ENCODE assay signal across 31 cellular contexts in the genomic region with DNA sequence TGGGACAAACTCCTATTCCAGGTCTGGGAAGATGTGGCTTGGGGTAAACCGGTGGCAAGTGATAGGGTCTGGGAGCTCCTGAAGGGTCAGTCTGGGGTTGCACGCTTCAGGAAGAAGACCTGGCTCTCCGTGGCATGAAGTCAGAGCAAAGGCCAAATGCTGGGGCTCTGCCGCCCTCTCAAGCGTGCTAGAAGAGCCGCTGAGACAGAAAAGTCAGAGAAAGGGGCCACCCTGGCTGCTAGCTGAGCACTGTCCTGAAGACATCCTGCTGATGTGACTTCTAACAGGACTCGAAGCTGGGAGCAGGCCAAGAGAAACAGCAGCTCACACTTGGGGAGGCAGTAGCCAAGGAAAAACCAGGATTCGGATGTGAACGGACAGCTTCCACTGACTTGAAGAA.
"Had no signal": no experiment of that assay in that cellular context is flagged by ENCODE, and none has a peak within 500 bp of the region (broad histone marks: within the 10 kb centered on the region; RNA-seq: fewer than 3 reads in every experiment).

No MANE protein-coding gene starts in this region.

- H3K9me3 ChIP-seq: Peyer's patch, SJSA1, SK-N-SH had no signal

- FAIRE-seq: astrocyte, TTC549 had no signal

- H3K27me3 ChIP-seq: cardiac muscle cell, Peyer's patch, SJSA1 had no signal

- H3K27ac ChIP-seq: cardiac muscle cell, KMS-11, Peyer's patch, SJSA1 had no signal

- ATAC-seq: activated CD4-positive, CD25-positive, alpha-beta regulatory T cell treated with anti-CD3 and anti-CD28 coated beads, Interleukin-2, amount 50 U/mL, for 24 hours; activated T-cell treated with anti-CD3 and anti-CD28 coated beads, Interleukin-2, amount 50 U/mL, for 4 hours; PC-3; WTC11 had no signal

- H3K4me1 ChIP-seq: Peyer's patch, SJSA1 had no signal

- H3K36me3 ChIP-seq: cardiac muscle cell, Peyer's patch, SJSA1 had no signal

- H3K4me2 ChIP-seq: KMS-11, SK-N-SH had no signal

- H3K4me3 ChIP-seq: cardiac muscle cell, Peyer's patch, SJSA1 had no signal

- DNase-seq: activated CD4-positive, alpha-beta memory T cell treated with anti-CD3 and anti-CD28 coated beads for 36 hours; activated CD4-positive, alpha-beta T cell treated with anti-CD3 and anti-CD28 coated beads for 4 hours; activated CD4-positive, alpha-beta T cell treated with anti-CD3 and anti-CD28 coated beads, Interleukin-2, amount 50 U/mL, for 1 hour; activated CD8-positive, alpha-beta memory T cell treated with anti-CD3 and anti-CD28 coated beads, Interleukin-2, amount 50 U/mL, for 4 hours; activated naive CD4-positive, alpha-beta T cell; activated naive CD4-positive, alpha-beta T cell treated with anti-CD3 and anti-CD28 coated beads, Interleukin-2, amount 50 U/mL, for 16 hours; activated naive CD8-positive, alpha-beta T cell treated with anti-CD3 and anti-CD28 coated beads, Interleukin-2, amount 10 ng/mL, durations not matched to agents 7 days and 5 days; activated T-cell treated with anti-CD3 and anti-CD28 coated beads for 4 hours; activated T-cell treated with anti-CD3 and anti-CD28 coated beads, Interleukin-2, amount 50 U/mL, for 4 hours; MM.1S; MV-4-11; NCI-H1092; NCI-H1436 treated with DMSO at 0.1 percent for 48 hours; NCI-H1694 treated with DMSO at 0.1 percent for 48 hours; NCI-H2029; NCI-H345; NCI-H524 treated with DMSO at 0.1 percent for 48 hours; NCI-H748 treated with DMSO at 0.1 percent for 48 hours; NK-92 treated with Interleukin-12 subunit alpha and Interleukin-12 subunit beta, amount 100 ng/mL, for 24 hours; PC-3; Peyer's patch; RPMI8226; SHP77 treated with DMSO at 0.1 percent for 48 hours; SK-N-SH had no signal

- H3K9ac ChIP-seq: KMS-11, SK-N-SH had no signal
